In the genomic region with DNA sequence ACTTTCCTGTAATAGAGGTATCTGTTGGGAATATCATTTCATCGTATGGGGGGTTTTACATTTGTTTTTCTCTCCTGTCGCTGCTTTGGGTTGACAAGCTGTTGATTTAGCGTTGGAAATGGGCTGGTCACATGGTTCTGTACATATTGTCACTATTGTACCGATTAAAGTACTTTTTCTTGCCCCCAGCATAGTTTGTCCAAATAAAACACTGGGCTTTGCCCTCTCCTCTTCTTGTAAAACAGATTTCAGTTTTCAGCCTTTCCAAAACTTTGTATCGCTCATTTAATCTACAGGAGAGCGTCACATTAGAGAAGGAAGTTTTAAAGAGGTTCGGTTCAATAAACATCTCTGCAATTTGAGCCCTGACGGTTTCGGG, we compare ENCODE assay signal across 8 cellular contexts. TPM values are rescaled to one million over a fixed set of nuclear protein-coding genes. Genes with fewer than 3 reads are reported as not detected.
A peak's percentile ranks its signal among the peaks of the same experiment; 100 is the strongest.
DNase-seq lines count a peak whose midpoint lies in the region; ATAC-seq, FAIRE-seq and TF ChIP-seq lines count a peak whose summit lies in the region.

No MANE protein-coding gene starts in this region.

- H3K36me3 ChIP-seq in DND-41 (ENCODE audit: insufficient read depth, low read length) = peaks cover 37% of the 10 kb centered on the region
- peaks cover 12% of the 10 kb centered on the region for H3K36me3 ChIP-seq in OCI-LY3 (replicated peaks; ENCODE audit: low read depth, low read length)
- peaks cover 3 to 6% of the 10 kb centered on the region in 2 experiments for H3K36me3 ChIP-seq in endothelial cell of umbilical vein (ENCODE audit: control insufficient read depth in 2 of 2, extremely low read depth in 1 of 2, insufficient read depth in 2 of 2, low read length in 2 of 2)
- peaks cover 0 to 9% (median 4%) of the 10 kb centered on the region in 3 donors for H3K36me3 ChIP-seq in pancreas

- POLR2A ChIA-PET in endothelial cell of umbilical vein (lab: Charles Lee) = no interaction called here

- H3K4me2 ChIP-seq in DND-41 (ENCODE audit: insufficient read depth, low read length) = peak overlapping the region; percentile 73
- peak overlapping the region; percentile 93 for H3K4me2 ChIP-seq in OCI-LY3 (ENCODE audit: low read length)
- H3K4me2 ChIP-seq in endothelial cell of umbilical vein (ENCODE audit: insufficient read depth, low read length) = peak overlapping the region; percentile 95

- H3K27me3 ChIP-seq in DND-41 (ENCODE audit: insufficient read depth, low read length, poor library complexity) = peaks cover 28% of the 10 kb centered on the region
- H3K27me3 ChIP-seq in OCI-LY3 (ENCODE audit: low read depth, low read length) = peaks cover 32% of the 10 kb centered on the region
- peaks cover 23 to 32% of the 10 kb centered on the region in 2 experiments for H3K27me3 ChIP-seq in endothelial cell of umbilical vein (ENCODE audit: control insufficient read depth in 2 of 2, insufficient read depth in 2 of 2, low read length in 2 of 2)
- peaks cover 0 to 5% (median 0%) of the 10 kb centered on the region in 4 donors for H3K27me3 ChIP-seq in pancreas

- CTCF ChIA-PET in endothelial cell of umbilical vein (lab: Charles Lee) = interaction anchor here (0.6 to 1.0 kb wide), 3 partner anchors 9 to 222 kb away, joined by 3 read pairs; partner anchors contain the start of gene COMMD3

- TF ChIP-seq POLR2A in endothelial cell of umbilical vein (IDR thresholded peaks at IDR 0.05; ENCODE audit: low read depth, low read length) = no peak

- H3K4me3 ChIP-seq in DND-41 (ENCODE audit: low read depth in 1 of 2, low read length in 2 of 2) (peak overlapping the region; percentile 37 to 67), OCI-LY3 (ENCODE audit: low read length) (peak overlapping the region; percentile 84), endothelial cell of umbilical vein (replicated peaks in 1 of 3; ENCODE audit: insufficient read depth in 1 of 3, low read depth in 1 of 3, low read length in 3 of 3) (peak overlapping the region; percentile 64 to 83 (median 82)), pancreas (peak overlapping the region; percentile 22 to 62 (median 52))

- dilution Hi-C loops in endothelial cell of umbilical vein (cut with MboI; ENCODE audit: extremely low pct_ligation_motif_present, low sequenced_read_pairs) = no loop called here

- ATAC-seq in DND-41 (ENCODE audit: insufficient read depth, low read depth) (no peak), pancreas (no peak), HG02642 (IDR thresholded peaks at IDR 0.05; ENCODE audit: poor library complexity, unreplicated experiment) (no peak)

- H3K27ac ChIP-seq in DND-41 (ENCODE audit: low read length) = peak overlapping the region; percentile 50; the same call in 1 of the 2 replicates
- no peak overlapping the region for H3K27ac ChIP-seq in OCI-LY3 (ENCODE audit: low read length)
- no peak overlapping the region for H3K27ac ChIP-seq in endothelial cell of umbilical vein (ENCODE audit: insufficient read depth, low read depth, low read length)
- H3K27ac ChIP-seq in pancreas = peak overlapping the region in 2 of 4 donors; percentile 65 to 73

- no TSS peak for BruUV-seq in endothelial cell of umbilical vein (replicated peaks; lab: Mats Ljungman, UMichigan)

- H4K20me1 ChIP-seq in DND-41 (ENCODE audit: insufficient read depth, low read length) (peaks cover 25% of the 10 kb centered on the region), OCI-LY3 (ENCODE audit: insufficient read depth, low read length) (peaks cover 14% of the 10 kb centered on the region; the same call in 1 of the 2 replicates), endothelial cell of umbilical vein (replicated peaks; ENCODE audit: control insufficient read depth, extremely low read depth, insufficient read depth, low read length) (peaks cover 10% of the 10 kb centered on the region)

- FAIRE-seq in endothelial cell of umbilical vein (lab: Jason Lieb, UNC) (no peak), pancreas (lab: Jason Lieb, UNC) (no peak), HTR-8/SVneo (lab: Jason Lieb, UNC) (no peak)

- no peak for DNase-seq in DND-41
- DNase-seq in endothelial cell of umbilical vein (ENCODE audit: low read depth, low spot score) = no peak
- no peak for DNase-seq in pancreas
- no peak for DNase-seq in HTR-8/SVneo (ENCODE audit: insufficient read length, low spot score)
- DNase-seq in DMS153 (lab: John Stamatoyannopoulos, UW) = no peak
- DNase-seq in NK-92 treated with Interleukin-12 subunit alpha and Interleukin-12 subunit beta, amount 100 ng/mL, for 24 hours (lab: John Stamatoyannopoulos, UW) = no peak

- H3K9me3 ChIP-seq in DND-41 (ENCODE audit: insufficient read depth, low read length, severe bottlenecking) (peaks cover 3% of the 10 kb centered on the region), OCI-LY3 (ENCODE audit: insufficient read depth, low read length) (no peaks in the 10 kb centered on the region), endothelial cell of umbilical vein (replicated peaks; ENCODE audit: control insufficient read depth, insufficient read depth, low read length) (no peaks in the 10 kb centered on the region), pancreas (no peaks in the 10 kb centered on the region)

- no peaks in the 10 kb centered on the region for H3K9me1 ChIP-seq in endothelial cell of umbilical vein (replicated peaks; ENCODE audit: control insufficient read depth, extremely low read depth, insufficient read depth, low read length)

- H2AFZ ChIP-seq in DND-41 (ENCODE audit: low read depth, low read length) (peak overlapping the region; percentile 59; the same call in 1 of the 2 replicates), OCI-LY3 (ENCODE audit: low read depth, low read length) (no peak overlapping the region), endothelial cell of umbilical vein (ENCODE audit: low read depth, low read length) (no peak overlapping the region)

- H3K4me1 ChIP-seq in DND-41 (ENCODE audit: insufficient read depth, low read length) (peaks cover 50% of the 10 kb centered on the region), OCI-LY3 (ENCODE audit: low read length) (peaks cover 29% of the 10 kb centered on the region), endothelial cell of umbilical vein (ENCODE audit: control insufficient read depth, extremely low read depth, insufficient read depth, low read length) (peaks cover 21% of the 10 kb centered on the region), pancreas (peaks cover 7 to 22% (median 11%) of the 10 kb centered on the region in 3 donors)

- intact Hi-C loops in endothelial cell of umbilical vein (cut with micrococcal nuclease) = loop anchor here (5.0 to 10.0 kb wide), 2 partner anchors 662 to 800 kb away; partner anchors contain the start of gene SKIDA1
- intact Hi-C loops in pancreas (cut with DNase I) = no loop called here

- H3K79me2 ChIP-seq in DND-41 (ENCODE audit: insufficient read depth, low read length) (peaks cover 44% of the 10 kb centered on the region), OCI-LY3 (ENCODE audit: low read length) (peaks cover 30% of the 10 kb centered on the region), endothelial cell of umbilical vein (ENCODE audit: control insufficient read depth, insufficient read depth, low read length) (no peaks in the 10 kb centered on the region)

- peak overlapping the region; percentile 56 for H3K9ac ChIP-seq in DND-41 (ENCODE audit: low read depth, low read length)
- peak overlapping the region; percentile 59 for H3K9ac ChIP-seq in OCI-LY3 (ENCODE audit: low read length)
- peak overlapping the region; percentile 44 for H3K9ac ChIP-seq in endothelial cell of umbilical vein (replicated peaks; ENCODE audit: extremely low read depth, insufficient read depth, low read length)

- WGBS in pancreas, 2 donors = 1 to 2% methylated on average over 9 of the region's 9 CpGs

- TF ChIP-seq CTCF in DND-41 (IDR thresholded peaks at IDR 0.05; ENCODE audit: borderline replicate concordance, extremely low read depth, low read length, poor library complexity, severe bottlenecking) (no peak), OCI-LY3 (IDR thresholded peaks at IDR 0.05; ENCODE audit: low read depth, low read length) (no peak), endothelial cell of umbilical vein (IDR thresholded peaks at IDR 0.05; ENCODE audit: extremely low read depth in 1 of 2, insufficient read depth in 1 of 2, low read depth in 1 of 2, low read length in 2 of 2) (no peak), pancreas (IDR thresholded peaks at IDR 0.05) (no peak)

RNA-seq across cellular contexts. Expression of gene BMI1, which starts 4.0 kb away (rescaled TPM):
- total RNA-seq in endothelial cell of umbilical vein (21.0 and 25.1 TPM in 2 replicates), pancreas (10 to 100 TPM; 15.8 to 33.9 (median 24.0) TPM)
- polyA plus RNA-seq in endothelial cell of umbilical vein (12.0 and 13.0 TPM in 2 replicates), pancreas (10 to 100 TPM; 10.6 to 25.1 TPM)
- polyA plus RNA-seq in endothelial cell of umbilical vein (2011; cell fraction: cytosol; rRNA removed) = 17.1 and 17.5 TPM in 2 replicates
- 31.3 and 34.0 TPM in 2 replicates for polyA plus RNA-seq in endothelial cell of umbilical vein (2011; cell fraction: nucleus; rRNA removed)
- polyA plus RNA-seq in endothelial cell of umbilical vein (2012) = 34.3 and 45.3 TPM in 2 replicates
- 53.9 and 91.8 TPM in 2 replicates for polyA minus RNA-seq in endothelial cell of umbilical vein
- polyA minus RNA-seq in endothelial cell of umbilical vein (2011; cell fraction: cytosol; rRNA and poly(A)+ RNA removed) = 21.7 TPM
- polyA minus RNA-seq in endothelial cell of umbilical vein (2011; cell fraction: nucleus; rRNA and poly(A)+ RNA removed) = 11.4 and 17.4 TPM in 2 replicates

RNA-seq across cellular contexts. Expression of gene COMMD3, which starts 8.7 kb away (rescaled TPM):
- 48.9 and 49.8 TPM in 2 replicates for total RNA-seq in endothelial cell of umbilical vein
- 21.0 and 22.5 TPM in 2 replicates for polyA plus RNA-seq in endothelial cell of umbilical vein
- 33.2 and 40.0 TPM in 2 replicates for polyA plus RNA-seq in endothelial cell of umbilical vein (2011; cell fraction: cytosol; rRNA removed)
- polyA plus RNA-seq in endothelial cell of umbilical vein (2011; cell fraction: nucleus; rRNA removed) = 39.6 and 58.7 TPM in 2 replicates
- 36.5 and 60.6 TPM in 2 replicates for polyA plus RNA-seq in endothelial cell of umbilical vein (2012)
- 6.3 and 10.6 TPM in 2 replicates for polyA minus RNA-seq in endothelial cell of umbilical vein
- 3.5 TPM for polyA minus RNA-seq in endothelial cell of umbilical vein (2011; cell fraction: cytosol; rRNA and poly(A)+ RNA removed)
- polyA minus RNA-seq in endothelial cell of umbilical vein (2011; cell fraction: nucleus; rRNA and poly(A)+ RNA removed) = 12.6 and 15.6 TPM in 2 replicates
- total RNA-seq in pancreas = 10 to 100 TPM; 27.9 to 43.0 (median 34.6) TPM
- 10 to 100 TPM; 47.6 to 60.4 TPM for polyA plus RNA-seq in pancreas

RNA-seq across cellular contexts. Expression of gene SPAG6, which starts 20.4 kb away (rescaled TPM):
- total RNA-seq in endothelial cell of umbilical vein (not detected in 2 replicates), pancreas (under 1 TPM in 5 of 6 donors, not detected in 1; 0.08 to 0.47 (median 0.34) TPM)
- polyA plus RNA-seq in endothelial cell of umbilical vein (not detected in 2 replicates), pancreas (1 to 10 TPM in 1 of 2 donors, under 1 TPM in 1; 0.53 to 1.3 TPM)
- not detected in 2 replicates for polyA plus RNA-seq in endothelial cell of umbilical vein (2011; cell fraction: cytosol; rRNA removed)
- polyA plus RNA-seq in endothelial cell of umbilical vein (2011; cell fraction: nucleus; rRNA removed) = not detected in 2 replicates
- polyA plus RNA-seq in endothelial cell of umbilical vein (2012) = 0.09 TPM in 1 of 2 replicates, not detected in the other
- polyA minus RNA-seq in endothelial cell of umbilical vein = not detected in 2 replicates
- not detected for polyA minus RNA-seq in endothelial cell of umbilical vein (2011; cell fraction: cytosol; rRNA and poly(A)+ RNA removed)
- not detected in 2 replicates for polyA minus RNA-seq in endothelial cell of umbilical vein (2011; cell fraction: nucleus; rRNA and poly(A)+ RNA removed)
